ENCODE assay signal across 8 cellular contexts in genomic region chr7:50416509-50417299, GRCh38. TPM values are rescaled to one million over a fixed set of nuclear protein-coding genes. Genes with fewer than 3 reads are reported as not detected.
DNase-seq lines count a peak whose midpoint lies in the region; ATAC-seq and TF ChIP-seq lines count a peak whose summit lies in the region.

No MANE protein-coding gene starts in this region.

- H3K27me3 ChIP-seq in vagina = no peaks in the 10 kb centered on the region

- ATAC-seq in GM21526 (IDR thresholded peaks at IDR 0.05; ENCODE audit: low FRiP score, unreplicated experiment) (peak; percentile 80), HG03575 (IDR thresholded peaks at IDR 0.05; ENCODE audit: extremely low read depth, insufficient number of reproducible peaks, low FRiP score, unreplicated experiment) (peak; percentile 56)

- no peak overlapping the region for H3K27ac ChIP-seq in vagina

- in situ Hi-C loops in GM13976 (cut with MboI; ENCODE audit: low sequenced_read_pairs, unreplicated experiment) = loop anchor here (5.0 to 10.0 kb wide), 2 partner anchors 214 to 272 kb away; no protein-coding TSS in a partner anchor
- in situ Hi-C loops in ACHN (cut with HindIII; ENCODE audit: low pct_ligation_motif_present, low pct_unique_long_range_greater_than_20kb, low sequenced_read_pairs) = no loop called here

- no peak overlapping the region for H3K4me3 ChIP-seq in vagina

- H3K9me3 ChIP-seq in vagina = no peaks in the 10 kb centered on the region

- TF ChIP-seq CTCF in GM13976 (IDR thresholded peaks at IDR 0.05; ENCODE audit: borderline replicate concordance, control extremely low read depth, extremely low read depth, insufficient read depth, missing control alignments) (no peak), vagina (IDR thresholded peaks at IDR 0.05) (no peak)

- intact Hi-C loops in vagina (cut with DNase I) = no loop called here

- no peak for TF ChIP-seq POLR2A in vagina (IDR thresholded peaks at IDR 0.05)

- peak; percentile 65 for DNase-seq in GM13976 (ENCODE audit: low spot score)
- peak; percentile 61 for DNase-seq in germinal center (ENCODE audit: low spot score)
- DNase-seq in NCI-H2171 (lab: John Stamatoyannopoulos, UW) = no peak
- DNase-seq in ACHN = no peak
- no peak for DNase-seq in vagina (ENCODE audit: extremely low spot score in 2 of 2)
- no peak for DNase-seq in DMS114 treated with DMSO at 0.1 percent for 48 hours (lab: John Stamatoyannopoulos, UW; ENCODE audit: unreplicated experiment)

- no peaks in the 10 kb centered on the region for H3K36me3 ChIP-seq in vagina

- no peaks in the 10 kb centered on the region for H3K4me1 ChIP-seq in vagina

RNA-seq across cellular contexts. Expression of gene FIGNL1, which starts 33.4 kb away (rescaled TPM):
- 7.9 TPM for total RNA-seq in vagina

Comparison
In these comparisons a context has a peak if more than half of its experiments do, and no peak if none do; other contexts are left out.
1. DNase-seq: peak in GM13976 (single experiment) and germinal center (single experiment); none in NCI-H2171 (single experiment), ACHN (single experiment), vagina (0 of 2) and DMS114 treated with DMSO at 0.1 percent for 48 hours (single experiment).